ENCODE assay signal across 1 cellular context in genomic region chr2:181944164-181944913, GRCh38.
TF ChIP-seq lines count a peak whose summit lies in the region.

No MANE protein-coding gene starts in this region.

TF ChIP-seq in HepG2, 621 proteins besides CTCF, POLR2A, EP300 and RAD21 (continued from another document and continues in another):
- TF ChIP-seq IRF9 (CRISPR knock-in tag; IDR thresholded peaks at IDR 0.05; ENCODE audit: borderline replicate concordance): no peak
- TF ChIP-seq ZNF775 (CRISPR knock-in tag; IDR thresholded peaks at IDR 0.05; ENCODE audit: borderline replicate concordance): no peak
- TF ChIP-seq ZNF503 (CRISPR knock-in tag; IDR thresholded peaks at IDR 0.05): no peak
- 0 out of 2 replicates have a peak, but pooled peaks have one; percentile 8 for TF ChIP-seq CSRNP1 (CRISPR knock-in tag; IDR thresholded peaks at IDR 0.05)
- no peak for TF ChIP-seq TEAD3 (CRISPR knock-in tag; optimal IDR thresholded peaks at IDR 0.05; ENCODE audit: borderline replicate concordance)
- TF ChIP-seq PAXIP1 (CRISPR knock-in tag; conservative IDR thresholded peaks at IDR 0.05): peak; percentile 85
- peak; percentile 92; the same call in 1 of the 2 replicates for TF ChIP-seq AHDC1 (CRISPR knock-in tag; IDR thresholded peaks at IDR 0.05; ENCODE audit: borderline replicate concordance)
- no peak for TF ChIP-seq THYN1 (CRISPR knock-in tag; IDR thresholded peaks at IDR 0.05; ENCODE audit: borderline replicate concordance, low read depth)
- no peak for TF ChIP-seq ZNF280B (CRISPR knock-in tag; IDR thresholded peaks at IDR 0.05; ENCODE audit: borderline replicate concordance)
- no peak for TF ChIP-seq BHLHE40 (IDR thresholded peaks at IDR 0.05; ENCODE audit: low read length)
- no peak for TF ChIP-seq FOXK1 (CRISPR knock-in tag; IDR thresholded peaks at IDR 0.05; ENCODE audit: borderline replicate concordance, low read depth)
- TF ChIP-seq ZNF430 (CRISPR knock-in tag; IDR thresholded peaks at IDR 0.05): no peak
- no peak for TF ChIP-seq CC2D1A (CRISPR knock-in tag; IDR thresholded peaks at IDR 0.05)
- peak; percentile 33; the same call in 1 of the 2 replicates for TF ChIP-seq NCOR1 (IDR thresholded peaks at IDR 0.05; ENCODE audit: borderline replicate concordance, low read length)
- TF ChIP-seq ZNF710 (CRISPR knock-in tag; IDR thresholded peaks at IDR 0.05; ENCODE audit: borderline replicate concordance): no peak; the same call in 1 of the 2 replicates
- no peak for TF ChIP-seq AKAP8 (CRISPR knock-in tag; IDR thresholded peaks at IDR 0.05)
- no peak for TF ChIP-seq SNAI1 (CRISPR knock-in tag; IDR thresholded peaks at IDR 0.05; ENCODE audit: borderline replicate concordance)
- TF ChIP-seq HMGA1 (CRISPR knock-in tag; conservative IDR thresholded peaks at IDR 0.05): no peak
- TF ChIP-seq MEF2D (CRISPR knock-in tag; IDR thresholded peaks at IDR 0.05): no peak
- TF ChIP-seq CBX5 (CRISPR knock-in tag; IDR thresholded peaks at IDR 0.05; ENCODE audit: borderline replicate concordance): no peak
- no peak for TF ChIP-seq SALL2 (CRISPR knock-in tag; IDR thresholded peaks at IDR 0.05)
- TF ChIP-seq SRSF4 (IDR thresholded peaks at IDR 0.05; ENCODE audit: low read depth, low read length, poor library complexity, severe bottlenecking): no peak
- TF ChIP-seq ZNF207 (IDR thresholded peaks at IDR 0.05; ENCODE audit: borderline replicate concordance): no peak
- TF ChIP-seq ZBTB8A (CRISPR knock-in tag; IDR thresholded peaks at IDR 0.05; ENCODE audit: borderline replicate concordance, low read depth): no peak
- TF ChIP-seq IRX3 (CRISPR knock-in tag; IDR thresholded peaks at IDR 0.05; ENCODE audit: borderline replicate concordance, low read depth): no peak
- TF ChIP-seq ZNF841 (CRISPR knock-in tag; IDR thresholded peaks at IDR 0.05; ENCODE audit: borderline replicate concordance): no peak
- no peak for TF ChIP-seq ZNF24 (IDR thresholded peaks at IDR 0.05)
- no peak for TF ChIP-seq CCDC6 (CRISPR knock-in tag; IDR thresholded peaks at IDR 0.05)
- no peak for TF ChIP-seq PRDM15 (CRISPR knock-in tag; IDR thresholded peaks at IDR 0.05)
- TF ChIP-seq CCAR2 (optimal IDR thresholded peaks at IDR 0.05; ENCODE audit: low read depth, low read length): no peak
- no peak for TF ChIP-seq RBM39 (IDR thresholded peaks at IDR 0.05; ENCODE audit: low read depth, low read length, poor library complexity, severe bottlenecking)
- TF ChIP-seq ZBTB2 (CRISPR knock-in tag; IDR thresholded peaks at IDR 0.05; ENCODE audit: low read depth): no peak
- no peak for TF ChIP-seq DR1 (CRISPR knock-in tag; IDR thresholded peaks at IDR 0.05)
- TF ChIP-seq ZMYM4 (CRISPR knock-in tag; IDR thresholded peaks at IDR 0.05): peak; percentile 53; the same call in 1 of the 2 replicates
- no peak for TF ChIP-seq JUND (CRISPR knock-in tag; IDR thresholded peaks at IDR 0.05)
- no peak for TF ChIP-seq MIER2 (CRISPR knock-in tag; IDR thresholded peaks at IDR 0.05)
